ENCODE assay signal across 9 cellular contexts in the genomic region with DNA sequence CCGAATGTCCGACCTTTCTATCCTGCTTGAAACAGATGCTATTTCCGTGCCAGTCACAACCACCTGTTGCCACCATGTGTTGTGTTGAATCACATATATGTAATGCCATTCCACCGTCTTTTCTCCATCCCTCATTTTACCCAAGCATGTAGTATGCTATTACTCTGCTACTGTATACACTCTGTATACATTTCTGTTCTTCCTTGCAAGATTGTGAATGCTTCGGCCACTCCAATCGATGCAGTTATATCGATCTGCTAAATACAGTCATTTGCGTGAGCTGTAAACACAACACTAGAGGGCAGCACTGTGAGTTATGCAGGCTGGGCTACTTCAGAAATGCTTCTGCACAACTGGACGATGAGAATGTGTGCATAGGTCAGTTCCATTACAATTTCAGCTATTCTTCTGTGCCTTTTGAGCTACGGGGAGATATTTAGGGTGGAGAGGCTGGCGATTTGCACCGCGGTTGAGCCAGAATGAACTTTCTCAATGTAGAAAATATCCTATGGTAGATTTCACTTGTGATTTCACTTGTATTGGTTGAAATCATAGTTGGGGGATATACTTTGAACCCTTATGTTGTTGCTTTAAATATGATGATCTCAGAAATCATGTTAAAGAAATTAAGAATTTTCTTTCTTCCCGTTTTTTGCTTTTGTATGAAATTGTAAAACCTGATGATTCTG.
DNase-seq lines count a peak whose midpoint lies in the region; ATAC-seq and TF ChIP-seq lines count a peak whose summit lies in the region.
"Had no signal": no experiment of that assay in that cellular context is flagged by ENCODE, and none has a peak within 500 bp of the region (broad histone marks: within the 10 kb centered on the region; RNA-seq: fewer than 3 reads in every experiment).

No MANE protein-coding gene starts in this region.

- DNase-seq in DMS114 treated with DMSO at 0.1 percent for 48 hours (lab: John Stamatoyannopoulos, UW; ENCODE audit: unreplicated experiment) (peak; percentile 43), NCI-H510A treated with DMSO at 0.1 percent for 48 hours (lab: John Stamatoyannopoulos, UW) (peak; percentile 3), astrocyte of the hippocampus (ENCODE audit: low read depth, low spot score) (peak; percentile 37), kidney glomerular epithelial cell (lab: John Stamatoyannopoulos, UW) (peak; percentile 39), type B pancreatic cell (ENCODE audit: extremely low spot score, unreplicated experiment) (no peak)

- TF ChIP-seq CTCF in type B pancreatic cell (conservative IDR thresholded peaks at IDR 0.05): peak; percentile 82

- H3K9me3 Mint-ChIP-seq in type B pancreatic cell: peaks cover 9% of the 10 kb centered on the region

- H3K27ac Mint-ChIP-seq in type B pancreatic cell: no peak overlapping the region
- H3K27ac Mint-ChIP-seq: activated naive CD4-positive, alpha-beta T cell treated with anti-CD3 and anti-CD28 coated beads, Interleukin-2, amount 50 U/mL, for 24 hours had no signal

- ATAC-seq in GM18520 (IDR thresholded peaks at IDR 0.05; ENCODE audit: unreplicated experiment) (peak; percentile 83), HG02943 (IDR thresholded peaks at IDR 0.05; ENCODE audit: low read depth, unreplicated experiment) (peak; percentile 93), GM18505 (IDR thresholded peaks at IDR 0.05; ENCODE audit: unreplicated experiment) (no peak)

- no peak for TF ChIP-seq POLR2A in GM18505 (IDR thresholded peaks at IDR 0.05; ENCODE audit: borderline replicate concordance, extremely low read depth, insufficient read depth, insufficient read length)

- no peaks in the 10 kb centered on the region for H3K36me3 Mint-ChIP-seq in type B pancreatic cell
- H3K36me3 Mint-ChIP-seq: activated naive CD4-positive, alpha-beta T cell treated with anti-CD3 and anti-CD28 coated beads, Interleukin-2, amount 50 U/mL, for 24 hours had no signal

- H3K27me3 Mint-ChIP-seq in type B pancreatic cell: no peaks in the 10 kb centered on the region

- H3K4me3 Mint-ChIP-seq in type B pancreatic cell: no peak overlapping the region
- H3K4me3 Mint-ChIP-seq: activated naive CD4-positive, alpha-beta T cell treated with anti-CD3 and anti-CD28 coated beads, Interleukin-2, amount 50 U/mL, for 24 hours had no signal

- H3K4me1 Mint-ChIP-seq in type B pancreatic cell (ENCODE audit: unreplicated experiment): no peaks in the 10 kb centered on the region
- H3K4me1 Mint-ChIP-seq: activated naive CD4-positive, alpha-beta T cell treated with anti-CD3 and anti-CD28 coated beads, Interleukin-2, amount 50 U/mL, for 24 hours had no signal
